Comparison of ENCODE assay signal across 1 cellular context in the genomic region with DNA sequence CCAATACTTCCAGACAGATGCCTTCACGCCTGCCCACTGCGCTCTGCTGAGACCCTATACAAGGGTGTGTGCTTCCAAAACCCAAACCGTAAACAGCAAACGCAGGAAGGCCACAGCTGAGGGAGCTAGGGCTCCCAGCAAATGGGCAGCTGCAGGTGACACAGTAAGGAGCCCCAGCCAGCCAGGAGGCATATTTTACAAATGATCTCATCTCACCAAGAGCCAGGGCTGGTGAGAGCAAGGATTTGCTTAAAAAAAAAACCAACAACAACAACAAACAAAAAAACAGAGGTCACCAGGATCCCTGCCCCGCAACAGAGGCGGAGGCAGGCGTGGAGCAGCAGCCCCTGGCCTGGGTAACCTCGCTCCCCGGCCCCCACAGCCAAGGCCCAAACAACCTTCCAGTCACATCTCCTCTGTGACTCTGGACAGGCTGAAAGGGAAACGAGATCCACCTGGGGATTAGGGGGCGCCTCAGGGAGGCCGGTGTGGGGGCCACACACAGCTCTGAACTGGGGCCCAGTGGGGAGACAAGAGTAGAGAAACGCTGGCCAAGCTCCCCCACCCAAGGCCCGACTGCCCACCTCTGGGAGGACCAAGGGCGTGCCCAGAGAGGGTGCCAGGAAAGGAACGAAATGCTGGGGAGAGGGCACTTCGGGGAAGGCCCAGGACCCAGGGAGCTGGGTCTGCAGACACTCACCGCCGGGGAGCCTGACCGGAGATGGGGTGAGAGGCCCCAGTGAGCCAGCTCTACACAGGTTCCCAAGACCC.
TF ChIP-seq lines count a peak whose summit lies in the region.

No MANE protein-coding gene starts in this region.

TF ChIP-seq in K562, 482 proteins besides CTCF, POLR2A, EP300 and RAD21:
- no peak for TF ChIP-seq THAP12 (CRISPR knock-in tag; IDR thresholded peaks at IDR 0.05)
- no peak for TF ChIP-seq MBD2 (IDR thresholded peaks at IDR 0.05; ENCODE audit: borderline replicate concordance, low read depth)
- TF ChIP-seq TCF7 (IDR thresholded peaks at IDR 0.05; ENCODE audit: borderline replicate concordance) = no peak
- no peak for TF ChIP-seq ZNF609 (CRISPR knock-in tag; IDR thresholded peaks at IDR 0.05; ENCODE audit: borderline replicate concordance)
- no peak for TF ChIP-seq NR2C1 (IDR thresholded peaks at IDR 0.05)
- TF ChIP-seq NR2C1 (tag; IDR thresholded peaks at IDR 0.05) = no peak
- TF ChIP-seq, protein P1, sequence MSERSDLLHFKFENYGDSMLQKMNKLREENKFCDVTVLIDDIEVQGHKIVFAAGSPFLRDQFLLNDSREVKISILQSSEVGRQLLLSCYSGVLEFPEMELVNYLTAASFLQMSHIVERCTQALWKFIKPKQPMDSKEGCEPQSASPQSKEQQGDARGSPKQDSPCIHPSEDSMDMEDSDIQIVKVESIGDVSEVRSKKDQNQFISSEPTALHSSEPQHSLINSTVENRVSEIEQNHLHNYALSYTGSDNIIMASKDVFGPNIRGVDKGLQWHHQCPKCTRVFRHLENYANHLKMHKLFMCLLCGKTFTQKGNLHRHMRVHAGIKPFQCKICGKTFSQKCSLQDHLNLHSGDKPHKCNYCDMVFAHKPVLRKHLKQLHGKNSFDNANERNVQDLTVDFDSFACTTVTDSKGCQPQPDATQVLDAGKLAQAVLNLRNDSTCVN (CRISPR knock-in tag; IDR thresholded peaks at IDR 0.05) = no peak
- no peak for TF ChIP-seq KDM2B (CRISPR knock-in tag; IDR thresholded peaks at IDR 0.05)
- TF ChIP-seq, protein P2, sequence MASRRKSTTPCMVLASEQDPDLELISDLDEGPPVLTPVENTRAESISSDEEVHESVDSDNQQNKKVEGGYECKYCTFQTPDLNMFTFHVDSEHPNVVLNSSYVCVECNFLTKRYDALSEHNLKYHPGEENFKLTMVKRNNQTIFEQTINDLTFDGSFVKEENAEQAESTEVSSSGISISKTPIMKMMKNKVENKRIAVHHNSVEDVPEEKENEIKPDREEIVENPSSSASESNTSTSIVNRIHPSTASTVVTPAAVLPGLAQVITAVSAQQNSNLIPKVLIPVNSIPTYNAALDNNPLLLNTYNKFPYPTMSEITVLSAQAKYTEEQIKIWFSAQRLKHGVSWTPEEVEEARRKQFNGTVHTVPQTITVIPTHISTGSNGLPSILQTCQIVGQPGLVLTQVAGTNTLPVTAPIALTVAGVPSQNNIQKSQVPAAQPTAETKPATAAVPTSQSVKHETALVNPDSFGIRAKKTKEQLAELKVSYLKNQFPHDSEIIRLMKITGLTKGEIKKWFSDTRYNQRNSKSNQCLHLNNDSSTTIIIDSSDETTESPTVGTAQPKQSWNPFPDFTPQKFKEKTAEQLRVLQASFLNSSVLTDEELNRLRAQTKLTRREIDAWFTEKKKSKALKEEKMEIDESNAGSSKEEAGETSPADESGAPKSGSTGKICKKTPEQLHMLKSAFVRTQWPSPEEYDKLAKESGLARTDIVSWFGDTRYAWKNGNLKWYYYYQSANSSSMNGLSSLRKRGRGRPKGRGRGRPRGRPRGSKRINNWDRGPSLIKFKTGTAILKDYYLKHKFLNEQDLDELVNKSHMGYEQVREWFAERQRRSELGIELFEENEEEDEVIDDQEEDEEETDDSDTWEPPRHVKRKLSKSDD (conservative IDR thresholded peaks at IDR 0.05; ENCODE audit: low read length) = no peak
- TF ChIP-seq WHSC1 (IDR thresholded peaks at IDR 0.05; ENCODE audit: low read length) = no peak
- no peak for TF ChIP-seq CBFA2T2 (conservative IDR thresholded peaks at IDR 0.05)
- TF ChIP-seq CBX1 (IDR thresholded peaks at IDR 0.05; ENCODE audit: low read depth) = no peak
- TF ChIP-seq NFIX (CRISPR knock-in tag; IDR thresholded peaks at IDR 0.05; ENCODE audit: low read depth) = no peak
- TF ChIP-seq BRD4 (IDR thresholded peaks at IDR 0.05) = no peak
